In genomic region chr9:134353539-134353938, GRCh38 we compare ENCODE assay signal across 20 cellular contexts. TPM values are rescaled to one million over a fixed set of nuclear protein-coding genes. Genes with fewer than 3 reads are reported as not detected.
A peak's percentile ranks its signal among the peaks of the same experiment; 100 is the strongest.
DNase-seq lines count a peak whose midpoint lies in the region; ATAC-seq and TF ChIP-seq lines count a peak whose summit lies in the region.
"Had no signal": no experiment of that assay in that cellular context is flagged by ENCODE, and none has a peak within 500 bp of the region (broad histone marks: within the 10 kb centered on the region; RNA-seq: fewer than 3 reads in every experiment).

No MANE protein-coding gene starts in this region.

- TF ChIP-seq CTCF in right atrium auricular region (IDR thresholded peaks at IDR 0.05) (no peak), liver (IDR thresholded peaks at IDR 0.05; ENCODE audit: low read depth, low read length, missing input control) (no peak)

- H3K4me3 Mint-ChIP-seq in dendritic cell treated with granulocyte-macrophage colony-stimulating factor and Interleukin-4, amounts not matched to agents 40 ng/mL and 50 ng/mL, for 4 days: no peak overlapping the region
- H3K4me3 Mint-ChIP-seq: CD4-positive, alpha-beta T cell had no signal

- H3K27me3 ChIP-seq in right atrium auricular region (no peaks in the 10 kb centered on the region), liver (ENCODE audit: control insufficient read depth in 4 of 4, insufficient read depth in 4 of 4, low read length in 3 of 4) (no peaks in the 10 kb centered on the region)
- H3K27me3 ChIP-seq: SJCRH30 had no signal

- H3K27me3 Mint-ChIP-seq in dendritic cell treated with granulocyte-macrophage colony-stimulating factor and Interleukin-4, amounts not matched to agents 40 ng/mL and 50 ng/mL, for 4 days: no peaks in the 10 kb centered on the region
- H3K27me3 Mint-ChIP-seq: CD4-positive, alpha-beta T cell had no signal

- H3K36me3 Mint-ChIP-seq in dendritic cell treated with granulocyte-macrophage colony-stimulating factor and Interleukin-4, amounts not matched to agents 40 ng/mL and 50 ng/mL, for 4 days (ENCODE audit: low read depth): peaks cover 74% of the 10 kb centered on the region

- no peaks in the 10 kb centered on the region for H3K9me3 ChIP-seq in right atrium auricular region
- no peaks in the 10 kb centered on the region for H3K9me3 ChIP-seq in liver (ENCODE audit: control insufficient read depth in 4 of 4, low read length in 3 of 4)
- H3K9me3 ChIP-seq: SJCRH30 had no signal

- 51% methylated on average over 12 of the region's 12 CpGs for WGBS in liver

- peaks cover 0 to 100% of the 10 kb centered on the region in 2 donors for H3K4me1 ChIP-seq in right atrium auricular region
- peaks cover 71 to 100% (median 97%) of the 10 kb centered on the region in 4 donors for H3K4me1 ChIP-seq in liver (ENCODE audit: control insufficient read depth in 4 of 4, insufficient read depth in 4 of 4, low read length in 3 of 4)
- H3K4me1 ChIP-seq: SJCRH30 had no signal

- in situ Hi-C loops in KBM-7 (cut with MboI; ENCODE audit: low pct_unique_long_range_greater_than_20kb, low sequenced_read_pairs): no loop called here

- no peaks in the 10 kb centered on the region for H3K9me3 Mint-ChIP-seq in dendritic cell treated with granulocyte-macrophage colony-stimulating factor and Interleukin-4, amounts not matched to agents 40 ng/mL and 50 ng/mL, for 4 days
- H3K9me3 Mint-ChIP-seq: CD4-positive, alpha-beta T cell had no signal

- H3K27ac Mint-ChIP-seq in dendritic cell treated with granulocyte-macrophage colony-stimulating factor and Interleukin-4, amounts not matched to agents 40 ng/mL and 50 ng/mL, for 4 days: peak overlapping the region; percentile 46
- H3K27ac Mint-ChIP-seq: CD4-positive, alpha-beta T cell had no signal

- H3K36me3 ChIP-seq in right atrium auricular region (no peaks in the 10 kb centered on the region), liver (ENCODE audit: control insufficient read depth in 4 of 4, insufficient read depth in 3 of 4, low read depth in 1 of 4, low read length in 3 of 4) (no peaks in the 10 kb centered on the region)
- H3K36me3 ChIP-seq: SJCRH30 had no signal

- peaks cover 81% of the 10 kb centered on the region for H3K4me1 Mint-ChIP-seq in dendritic cell treated with granulocyte-macrophage colony-stimulating factor and Interleukin-4, amounts not matched to agents 40 ng/mL and 50 ng/mL, for 4 days (ENCODE audit: low read depth)

- DNase-seq in Right ventricle myocardium inferior (ENCODE audit: missing footprints): no peak
- no peak for DNase-seq in right atrium auricular region (ENCODE audit: low spot score)
- no peak for DNase-seq in KBM-7
- DNase-seq in hepatic stellate cell (ENCODE audit: low spot score): no peak
- no peak for DNase-seq in GM19238 (ENCODE audit: insufficient read length, low spot score)
- DNase-seq: CD4-positive, alpha-beta T cell; DMS153; GF-D8; NCI-H1417; NCI-H187 treated with DMSO at 0.1 percent for 48 hours; NCI-H2227 treated with DMSO at 0.1 percent for 48 hours; NCI-H510A treated with DMSO at 0.1 percent for 48 hours; NCI-H774; OCI-M1; SJCRH30 had no signal

- ATAC-seq in Right ventricle myocardium inferior: peak; percentile 69

- H3K9ac ChIP-seq in liver (ENCODE audit: low read depth in 1 of 2, low read length in 2 of 2): peak overlapping the region in 1 of 2 donors; percentile 33
- H3K9ac ChIP-seq: KMS-11 had no signal

- TF ChIP-seq RAD21 in liver (IDR thresholded peaks at IDR 0.05): no peak

- no peak overlapping the region for H3K4me3 ChIP-seq in right atrium auricular region
- H3K4me3 ChIP-seq in liver (ENCODE audit: low read depth in 1 of 3, low read length in 3 of 3): no peak overlapping the region
- no peak overlapping the region for H3K4me3 ChIP-seq in skin epidermis
- H3K4me3 ChIP-seq: SJCRH30 had no signal

- H3K27ac ChIP-seq in right atrium auricular region (peak overlapping the region in 1 of 2 donors; percentile 30), liver (ENCODE audit: low read depth in 1 of 2, low read length in 2 of 2) (peak overlapping the region; percentile 28 to 39), skin epidermis (peak overlapping the region in 15 of 21 experiments; percentile 6 to 91 (median 54))
- H3K27ac ChIP-seq: 22Rv1, KMS-11, SJCRH30 had no signal

- intact Hi-C loops in Right ventricle myocardium inferior (cut with DNase I): no loop called here
- intact Hi-C loops in dendritic cell treated with granulocyte-macrophage colony-stimulating factor and Interleukin-4, amounts not matched to agents 40 ng/mL and 50 ng/mL, for 4 days (cut with micrococcal nuclease): no loop called here

TF ChIP-seq in liver, 16 proteins besides CTCF, POLR2A, EP300 and RAD21:
- no peak for TF ChIP-seq HNF4A (conservative IDR thresholded peaks at IDR 0.05)
- no peak for TF ChIP-seq GABPA (IDR thresholded peaks at IDR 0.05 in 1 of 2, conservative IDR thresholded peaks at IDR 0.05 in 1 of 2)
- no peak for TF ChIP-seq RXRA (IDR thresholded peaks at IDR 0.05)
- TF ChIP-seq REST (IDR thresholded peaks at IDR 0.05): no peak
- no peak for TF ChIP-seq HNF4G (IDR thresholded peaks at IDR 0.05)
- no peak for TF ChIP-seq ATF3 (IDR thresholded peaks at IDR 0.05)
- TF ChIP-seq JUND (IDR thresholded peaks at IDR 0.05): no peak
- TF ChIP-seq NR2F2 (IDR thresholded peaks at IDR 0.05): no peak

RNA-seq across cellular contexts. Expression of gene RXRA, which starts 27.3 kb away (rescaled TPM):
- total RNA-seq in Right ventricle myocardium inferior: 91.1 TPM
- total RNA-seq in right atrium auricular region: 10 to 100 TPM; 34.5 to 50.8 TPM
- 100 to 1,000 TPM in 1 of 2 donors, 10 to 100 TPM in 1; 41.5 to 116 TPM for total RNA-seq in liver
- 100 to 1,000 TPM in 1 of 2 donors, 10 to 100 TPM in 1; 46.8 to 101 TPM for polyA plus RNA-seq in liver
